ENCODE assay signal across 13 cellular contexts in the genomic region with DNA sequence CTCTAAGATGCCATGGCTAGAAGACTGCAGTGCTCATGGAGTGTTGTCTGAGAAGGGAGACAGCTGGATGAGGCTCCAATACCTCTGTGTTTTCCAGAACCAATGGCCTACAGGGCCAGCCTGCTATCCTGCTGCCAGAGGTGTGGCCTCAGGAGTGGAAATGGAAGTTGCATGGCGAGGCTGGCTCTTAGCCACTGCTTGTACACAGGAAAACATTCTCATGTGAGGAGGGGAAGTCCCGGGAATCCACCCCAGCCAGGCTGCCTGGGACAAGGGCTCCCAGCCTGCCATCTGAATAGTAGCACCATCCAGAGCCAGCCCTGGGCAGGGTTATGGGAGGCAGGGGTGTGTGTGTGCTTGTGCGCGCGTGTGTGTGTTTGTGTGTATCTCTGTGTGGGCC. TPM values are rescaled to one million over a fixed set of nuclear protein-coding genes. Genes with fewer than 3 reads are reported as not detected.
A peak's percentile ranks its signal among the peaks of the same experiment; 100 is the strongest.
DNase-seq lines count a peak whose midpoint lies in the region; ATAC-seq, FAIRE-seq and TF ChIP-seq lines count a peak whose summit lies in the region.
"Had no signal": no experiment of that assay in that cellular context is flagged by ENCODE, and none has a peak within 500 bp of the region (broad histone marks: within the 10 kb centered on the region; RNA-seq: fewer than 3 reads in every experiment).

No MANE protein-coding gene starts in this region.

- H3K9me3 Mint-ChIP-seq in neural crest cell (no peaks in the 10 kb centered on the region), osteocyte (ENCODE audit: unreplicated experiment) (no peaks in the 10 kb centered on the region)

- no peaks in the 10 kb centered on the region for H3K9me3 ChIP-seq in OCI-LY3 (ENCODE audit: insufficient read depth, low read length)
- no peaks in the 10 kb centered on the region for H3K9me3 ChIP-seq in gastroesophageal sphincter
- H3K9me3 ChIP-seq: ascending aorta had no signal

- TF ChIP-seq CTCF in OCI-LY3 (IDR thresholded peaks at IDR 0.05; ENCODE audit: low read depth, low read length) (no peak), gastroesophageal sphincter (IDR thresholded peaks at IDR 0.05) (no peak), neural crest cell (conservative IDR thresholded peaks at IDR 0.05) (no peak), osteocyte (IDR thresholded peaks at IDR 0.05) (no peak), D721Med (IDR thresholded peaks at IDR 0.05; ENCODE audit: insufficient read depth, missing control alignments) (no peak)

- H3K27ac ChIP-seq in OCI-LY3 (ENCODE audit: low read length) (no peak overlapping the region), gastroesophageal sphincter (peak overlapping the region in 1 of 4 donors; percentile 28)
- H3K27ac ChIP-seq: ascending aorta had no signal

- H3K4me2 ChIP-seq in OCI-LY3 (ENCODE audit: low read length): peak overlapping the region; percentile 58

- no peaks in the 10 kb centered on the region for H4K20me1 ChIP-seq in OCI-LY3 (ENCODE audit: insufficient read depth, low read length)

- TF ChIP-seq EP300 in gastroesophageal sphincter (IDR thresholded peaks at IDR 0.05): no peak

- in situ Hi-C loops in ACHN (cut with HindIII; ENCODE audit: low pct_ligation_motif_present, low pct_unique_long_range_greater_than_20kb, low sequenced_read_pairs): no loop called here

- TF ChIP-seq POLR2A in gastroesophageal sphincter (IDR thresholded peaks at IDR 0.05): no peak

- 50% methylated on average over 1 of the region's 5 CpGs; no CpG with 5 or more reads in 1 of the 2 donors for WGBS in gastroesophageal sphincter (ENCODE audit: low coverage in 1 of 2), 2 donors

- H3K79me2 ChIP-seq in OCI-LY3 (ENCODE audit: low read length): no peaks in the 10 kb centered on the region

- H3K27me3 ChIP-seq in OCI-LY3 (ENCODE audit: low read depth, low read length) (peaks cover 24% of the 10 kb centered on the region), gastroesophageal sphincter (no peaks in the 10 kb centered on the region)
- H3K27me3 ChIP-seq: ascending aorta had no signal

- H3K4me1 ChIP-seq in OCI-LY3 (ENCODE audit: low read length) (peaks cover 33% of the 10 kb centered on the region), gastroesophageal sphincter (peaks cover 0 to 29% (median 0%) of the 10 kb centered on the region in 3 donors)

- H3K9ac ChIP-seq in OCI-LY3 (ENCODE audit: low read length): no peak overlapping the region

- H3K27ac Mint-ChIP-seq in neural crest cell (ENCODE audit: unreplicated experiment): peak overlapping the region; percentile 94
- no peak overlapping the region for H3K27ac Mint-ChIP-seq in osteocyte (ENCODE audit: unreplicated experiment)
- H3K27ac Mint-ChIP-seq: activated CD8-positive, alpha-beta memory T cell treated with anti-CD3 and anti-CD28 coated beads, Interleukin-2, amount 10 ng/mL, durations not matched to agents 7 days and 5 days; progenitor cell of endocrine pancreas had no signal

- peak; percentile 15 for DNase-seq in ACHN
- no peak for DNase-seq in neural crest cell (ENCODE audit: low read depth, low spot score)
- DNase-seq in osteocyte (ENCODE audit: extremely low spot score, unreplicated experiment): no peak
- DNase-seq in D721Med (ENCODE audit: insufficient read length, low spot score): no peak
- DNase-seq: activated CD8-positive, alpha-beta memory T cell treated with anti-CD3 and anti-CD28 coated beads, Interleukin-2, amount 10 ng/mL, durations not matched to agents 7 days and 5 days; T-helper 2 cell had no signal

- H3K4me3 ChIP-seq in OCI-LY3 (ENCODE audit: low read length) (no peak overlapping the region), gastroesophageal sphincter (no peak overlapping the region)
- H3K4me3 ChIP-seq: ascending aorta had no signal

- H3K36me3 Mint-ChIP-seq in neural crest cell (ENCODE audit: low read depth): no peaks in the 10 kb centered on the region
- H3K36me3 Mint-ChIP-seq in osteocyte (ENCODE audit: unreplicated experiment): no peaks in the 10 kb centered on the region
- H3K36me3 Mint-ChIP-seq: activated CD8-positive, alpha-beta memory T cell treated with anti-CD3 and anti-CD28 coated beads, Interleukin-2, amount 10 ng/mL, durations not matched to agents 7 days and 5 days had no signal

- no peak overlapping the region for H3K4me3 Mint-ChIP-seq in neural crest cell
- H3K4me3 Mint-ChIP-seq in osteocyte (ENCODE audit: unreplicated experiment): no peak overlapping the region
- H3K4me3 Mint-ChIP-seq: activated CD8-positive, alpha-beta memory T cell treated with anti-CD3 and anti-CD28 coated beads, Interleukin-2, amount 10 ng/mL, durations not matched to agents 7 days and 5 days had no signal

- H3K27me3 Mint-ChIP-seq in neural crest cell (ENCODE audit: low read depth) (no peaks in the 10 kb centered on the region), osteocyte (ENCODE audit: unreplicated experiment) (peaks cover 3% of the 10 kb centered on the region)

- ATAC-seq in gastroesophageal sphincter: peak; percentile 35
- ATAC-seq in HG02840 (IDR thresholded peaks at IDR 0.05; ENCODE audit: low FRiP score, unreplicated experiment): no peak
- ATAC-seq in GM21360 (IDR thresholded peaks at IDR 0.05; ENCODE audit: unreplicated experiment): no peak
- ATAC-seq: activated CD8-positive, alpha-beta memory T cell treated with anti-CD3 and anti-CD28 coated beads, Interleukin-2, amount 10 ng/mL, durations not matched to agents 7 days and 5 days; HCT116 had no signal

- H3K36me3 ChIP-seq in OCI-LY3 (replicated peaks; ENCODE audit: low read depth, low read length) (no peaks in the 10 kb centered on the region), gastroesophageal sphincter (no peaks in the 10 kb centered on the region)
- H3K36me3 ChIP-seq: ascending aorta had no signal

- peak overlapping the region; percentile 39; the same call in 1 of the 2 replicates for H2AFZ ChIP-seq in OCI-LY3 (ENCODE audit: low read depth, low read length)

- no peak for FAIRE-seq in D721Med (lab: Jason Lieb, UNC)

- H3K4me1 Mint-ChIP-seq in neural crest cell (peaks cover 56% of the 10 kb centered on the region), osteocyte (ENCODE audit: unreplicated experiment) (peaks cover 26% of the 10 kb centered on the region)

RNA-seq across cellular contexts. Expression of gene SDC3, which starts 56.5 kb away (rescaled TPM):
- total RNA-seq in gastroesophageal sphincter (100 to 1,000 TPM in 1 of 4 donors, 10 to 100 TPM in 3; 45.1 to 112 (median 52.6) TPM), neural crest cell (116 and 129 TPM in 2 replicates), osteocyte (54.4 and 63.4 TPM in 2 replicates)
- total RNA-seq: activated CD8-positive, alpha-beta memory T cell treated with anti-CD3 and anti-CD28 coated beads, Interleukin-2, amount 10 ng/mL, durations not matched to agents 7 days and 5 days had no signal
